In genomic region chr18:76496200-76496890, GRCh38 we compare ENCODE assay signal across 8 cellular contexts. TPM values are rescaled to one million over a fixed set of nuclear protein-coding genes. Genes with fewer than 3 reads are reported as not detected.
DNase-seq lines count a peak whose midpoint lies in the region; ATAC-seq and TF ChIP-seq lines count a peak whose summit lies in the region.

No MANE protein-coding gene starts in this region.

- peaks cover 14% of the 10 kb centered on the region for H3K27me3 Mint-ChIP-seq in activated naive CD4-positive, alpha-beta T cell treated with anti-CD3 and anti-CD28 coated beads for 36 hours (ENCODE audit: low read depth)

- DNase-seq in NCI-H748 treated with DMSO at 0.1 percent for 48 hours (lab: John Stamatoyannopoulos, UW) (peak; percentile 75), left ventricle myocardium superior (peak; percentile 81), psoas muscle (peak; percentile 78 to 87), foreskin melanocyte (no peak)
- peak; percentile 52 for DNase-seq in activated naive CD4-positive, alpha-beta T cell treated with anti-CD3 and anti-CD28 coated beads for 36 hours

- H3K9me3 Mint-ChIP-seq in activated naive CD4-positive, alpha-beta T cell treated with anti-CD3 and anti-CD28 coated beads for 36 hours = no peaks in the 10 kb centered on the region

- H3K36me3 ChIP-seq in psoas muscle (ENCODE audit: insufficient read depth in 1 of 2, low read depth in 1 of 2) = no peaks in the 10 kb centered on the region

- peak overlapping the region; percentile 92 for H3K4me3 ChIP-seq in psoas muscle

- ATAC-seq in left ventricle myocardium superior (peak; percentile 19), psoas muscle (peak in 3 of 4 donors; percentile 30 to 50 (median 50)), GM21360 (IDR thresholded peaks at IDR 0.05; ENCODE audit: unreplicated experiment) (no peak)
- no peak for ATAC-seq in activated CD4-positive, CD25-positive, alpha-beta regulatory T cell treated with anti-CD3 and anti-CD28 coated beads, Interleukin-2, amount 50 U/mL, for 24 hours

- intact Hi-C loops in activated naive CD4-positive, alpha-beta T cell treated with anti-CD3 and anti-CD28 coated beads for 36 hours (cut with micrococcal nuclease) = loop anchor here (10.0 kb wide), 2 partner anchors 188 to 608 kb away; no protein-coding TSS in a partner anchor
- intact Hi-C loops in left ventricle myocardium superior (cut with micrococcal nuclease) (no loop called here), psoas muscle (cut with DNase I) (loop anchor here in 1 of 2 donors (10.0 kb wide), 1 partner anchor 118 kb away; no protein-coding TSS in a partner anchor)

- no peaks in the 10 kb centered on the region for H3K27me3 ChIP-seq in psoas muscle (ENCODE audit: insufficient read depth in 3 of 3, low read length in 2 of 3)

- H3K9me3 ChIP-seq in psoas muscle = no peaks in the 10 kb centered on the region

- 12 to 18% (median 13%) methylated on average over 40 to 47 of the region's 47 CpGs for whole genome bisulfite sequencing in psoas muscle, 3 donors

- H3K4me1 Mint-ChIP-seq in activated naive CD4-positive, alpha-beta T cell treated with anti-CD3 and anti-CD28 coated beads for 36 hours (ENCODE audit: low read depth) = peaks cover 12% of the 10 kb centered on the region

- TF ChIP-seq POLR2A in GM19193 (IDR thresholded peaks at IDR 0.05; ENCODE audit: extremely low read depth, insufficient read depth, insufficient read length) = peak; percentile 43

- peak overlapping the region; percentile 75 for H3K4me3 Mint-ChIP-seq in activated naive CD4-positive, alpha-beta T cell treated with anti-CD3 and anti-CD28 coated beads for 36 hours

- CTCF ChIA-PET in activated naive CD4-positive, alpha-beta T cell treated with anti-CD3 and anti-CD28 coated beads for 36 hours (lab: Charles Lee) = no interaction called here

- no peaks in the 10 kb centered on the region for H3K4me1 ChIP-seq in psoas muscle

- H3K36me3 Mint-ChIP-seq in activated naive CD4-positive, alpha-beta T cell treated with anti-CD3 and anti-CD28 coated beads for 36 hours (ENCODE audit: low read depth) = no peaks in the 10 kb centered on the region

- no peak overlapping the region for H3K27ac Mint-ChIP-seq in activated naive CD4-positive, alpha-beta T cell treated with anti-CD3 and anti-CD28 coated beads for 36 hours

- peak overlapping the region; percentile 91 for H3K27ac ChIP-seq in psoas muscle

- TF ChIP-seq CTCF in psoas muscle (IDR thresholded peaks at IDR 0.05) = no peak

RNA-seq across cellular contexts. Expression of gene ZNF516, which starts 1.3 kb away (rescaled TPM):
- total RNA-seq in activated naive CD4-positive, alpha-beta T cell treated with anti-CD3 and anti-CD28 coated beads for 36 hours = 1 to 10 TPM; 7.4 to 8.4 TPM
- total RNA-seq in left ventricle myocardium superior (14.0 TPM), psoas muscle (10 to 100 TPM in 3 of 4 donors, 1 to 10 TPM in 1; 9.6 to 20.6 (median 17.2) TPM)
- polyA plus RNA-seq in psoas muscle = 1 to 10 TPM; 2.4 to 8.1 (median 2.7) TPM

Comparison
In these comparisons a context has a peak if more than half of its experiments do, and no peak if none do; other contexts are left out.
1. ATAC-seq: peak in left ventricle myocardium superior (single experiment) and psoas muscle (3 of 4); none in GM21360 (single experiment) and activated CD4-positive, CD25-positive, alpha-beta regulatory T cell treated with anti-CD3 and anti-CD28 coated beads, Interleukin-2, amount 50 U/mL, for 24 hours (0 of 2).